Comparison of ENCODE assay signal across 21 cellular contexts in the genomic region with DNA sequence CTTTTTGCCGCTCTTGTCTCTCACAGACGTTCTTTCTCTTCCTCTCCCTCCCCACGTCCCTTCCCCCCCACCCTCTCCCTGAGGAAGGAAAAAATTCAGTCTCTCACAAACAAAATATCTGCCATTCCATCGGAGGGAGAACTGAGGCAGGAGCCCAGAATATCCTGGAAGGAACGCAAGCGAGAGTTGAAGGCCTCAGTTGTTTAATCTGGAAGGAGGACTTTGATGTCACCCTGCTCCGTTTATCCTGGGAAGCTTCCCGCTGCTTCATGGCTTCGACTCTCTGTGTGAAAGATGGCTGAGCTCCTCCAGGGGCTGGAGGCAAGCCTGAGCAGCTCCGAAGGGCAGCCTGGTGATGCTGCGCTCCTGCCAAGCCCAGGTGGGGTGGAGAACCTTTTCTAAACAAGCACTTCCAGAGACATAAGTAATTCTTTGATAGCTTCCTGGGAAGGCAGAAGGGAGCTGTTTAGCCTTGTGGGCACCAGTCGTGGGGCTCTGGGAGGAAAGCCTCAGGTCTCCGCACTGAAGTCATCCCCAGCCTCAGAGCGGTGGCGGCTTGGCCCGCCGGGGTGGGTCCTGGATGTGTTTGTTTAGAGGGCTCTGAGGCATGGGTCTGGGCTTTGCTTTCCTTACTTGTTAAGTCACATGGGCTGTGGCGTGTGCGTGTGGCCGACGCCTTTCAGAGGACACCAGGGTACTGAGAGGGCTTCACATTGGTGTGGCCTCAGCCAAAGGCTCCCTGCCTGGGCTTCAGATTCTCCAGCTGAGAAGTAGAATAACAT. TPM values are rescaled to one million over a fixed set of nuclear protein-coding genes. Genes with fewer than 3 reads are reported as not detected.
DNase-seq lines count a peak whose midpoint lies in the region; ATAC-seq and TF ChIP-seq lines count a peak whose summit lies in the region.
"Had no signal": no experiment of that assay in that cellular context is flagged by ENCODE, and none has a peak within 500 bp of the region (broad histone marks: within the 10 kb centered on the region; RNA-seq: fewer than 3 reads in every experiment).

No MANE protein-coding gene starts in this region.

- peak; percentile 78 for DNase-seq in posterior vena cava (ENCODE audit: low spot score)
- DNase-seq in tibial nerve (ENCODE audit: low spot score in 2 of 2): no peak
- DNase-seq in dorsolateral prefrontal cortex: no peak
- DNase-seq in right cardiac atrium: no peak
- DNase-seq: COR-L47; EL; HFFc6; IMR-90; Karpas-422; MG63; NCI-H1092 treated with DMSO at 0.1 percent for 48 hours; NCI-H1694; NCI-H2107; NCI-H226; NCI-H524 treated with DMSO at 0.1 percent for 48 hours; NK-92 treated with Interleukin-12 subunit alpha and Interleukin-12 subunit beta, amount 100 ng/mL, for 24 hours; OCI-M1; RPMI8226 had no signal

- H3K9me3 ChIP-seq in esophagus (ENCODE audit: control insufficient read depth in 2 of 2, insufficient read depth in 1 of 2, low read depth in 1 of 2, low read length in 1 of 2): peaks cover 0 to 2% of the 10 kb centered on the region in 2 donors
- H3K9me3 ChIP-seq in gastroesophageal sphincter: no peaks in the 10 kb centered on the region
- H3K9me3 ChIP-seq in tibial nerve: peaks cover 0 to 14% (median 0%) of the 10 kb centered on the region in 4 donors
- no peaks in the 10 kb centered on the region for H3K9me3 ChIP-seq in right cardiac atrium (ENCODE audit: control insufficient read depth, low read length)
- H3K9me3 ChIP-seq: MG63 had no signal

- intact Hi-C loops in posterior vena cava (cut with DNase I) (no loop called here), dorsolateral prefrontal cortex (cut with DNase I) (no loop called here), right cardiac atrium (cut with DNase I) (no loop called here)

- no peak for TF ChIP-seq CTCF in gastroesophageal sphincter (IDR thresholded peaks at IDR 0.05)
- no peak for TF ChIP-seq CTCF in tibial nerve (IDR thresholded peaks at IDR 0.05)
- no peak for TF ChIP-seq CTCF in dorsolateral prefrontal cortex (IDR thresholded peaks at IDR 0.05 in 54 of 56, conservative IDR thresholded peaks at IDR 0.05 in 2 of 56; ENCODE audit: low read depth in 1 of 56, partially characterized antibody in 56 of 56)

- ATAC-seq in gastroesophageal sphincter (peak; percentile 53), GM19035 (IDR thresholded peaks at IDR 0.05; ENCODE audit: unreplicated experiment) (no peak), right cardiac atrium (no peak)

- TF ChIP-seq EP300 in gastroesophageal sphincter (IDR thresholded peaks at IDR 0.05): no peak
- TF ChIP-seq EP300 in tibial nerve (IDR thresholded peaks at IDR 0.05): no peak

- H3K27ac ChIP-seq in esophagus (ENCODE audit: low read depth in 2 of 2, low read length in 1 of 2) (peak overlapping the region; percentile 27 to 55), gastroesophageal sphincter (peak overlapping the region in 3 of 4 donors; percentile 78 to 92 (median 87)), tibial nerve (peak overlapping the region in 3 of 4 donors; percentile 3 to 83 (median 75)), dorsolateral prefrontal cortex (peak overlapping the region in 23 of 59 donors; percentile 6 to 79 (median 37)), right cardiac atrium (ENCODE audit: low read length) (no peak overlapping the region)

- H3K4me1 ChIP-seq in esophagus (ENCODE audit: control insufficient read depth in 2 of 2, insufficient read depth in 2 of 2, low read length in 1 of 2): peaks cover 2 to 7% of the 10 kb centered on the region in 2 donors
- H3K4me1 ChIP-seq in gastroesophageal sphincter: peaks cover 0 to 93% (median 9%) of the 10 kb centered on the region in 3 donors
- peaks cover 0 to 12% (median 2%) of the 10 kb centered on the region in 4 donors for H3K4me1 ChIP-seq in tibial nerve
- H3K4me1 ChIP-seq in right cardiac atrium (ENCODE audit: control insufficient read depth, insufficient read depth, low read length): no peaks in the 10 kb centered on the region

- TF ChIP-seq POLR2A in gastroesophageal sphincter (IDR thresholded peaks at IDR 0.05) (no peak), tibial nerve (IDR thresholded peaks at IDR 0.05) (no peak)

- 41 to 63% methylated on average over 21 of the region's 21 CpGs for WGBS in esophagus, 2 donors
- 59 to 67% methylated on average over 1 to 11 of the region's 21 CpGs for WGBS in gastroesophageal sphincter (ENCODE audit: low coverage in 1 of 2), 2 donors
- WGBS in tibial nerve, 2 donors: 68 to 71% methylated on average over 21 of the region's 21 CpGs
- 75% methylated on average over 21 of the region's 21 CpGs for WGBS in right cardiac atrium

- H3K36me3 ChIP-seq in esophagus (ENCODE audit: control insufficient read depth in 2 of 2, insufficient read depth in 2 of 2, low read length in 1 of 2): peaks cover 0 to 2% of the 10 kb centered on the region in 2 donors
- H3K36me3 ChIP-seq in gastroesophageal sphincter: peaks cover 0 to 38% of the 10 kb centered on the region in 2 donors
- H3K36me3 ChIP-seq in tibial nerve: peaks cover 0 to 8% (median 0%) of the 10 kb centered on the region in 3 donors
- H3K36me3 ChIP-seq: MG63 had no signal

- no peak overlapping the region for H3K4me3 ChIP-seq in esophagus (ENCODE audit: low read depth in 1 of 2, low read length in 2 of 2)
- no peak overlapping the region for H3K4me3 ChIP-seq in gastroesophageal sphincter
- no peak overlapping the region for H3K4me3 ChIP-seq in tibial nerve
- no peak overlapping the region for H3K4me3 ChIP-seq in dorsolateral prefrontal cortex
- no peak overlapping the region for H3K4me3 ChIP-seq in right cardiac atrium (ENCODE audit: low read length)
- H3K4me3 ChIP-seq: MG63 had no signal

- H3K27me3 ChIP-seq in esophagus (ENCODE audit: control insufficient read depth in 1 of 2, insufficient read depth in 2 of 2, low read length in 2 of 2): no peaks in the 10 kb centered on the region
- no peaks in the 10 kb centered on the region for H3K27me3 ChIP-seq in gastroesophageal sphincter
- no peaks in the 10 kb centered on the region for H3K27me3 ChIP-seq in tibial nerve
- no peaks in the 10 kb centered on the region for H3K27me3 ChIP-seq in dorsolateral prefrontal cortex
- H3K27me3 ChIP-seq in right cardiac atrium (ENCODE audit: control insufficient read depth, insufficient read depth): no peaks in the 10 kb centered on the region
- H3K27me3 ChIP-seq: MG63 had no signal

RNA-seq across cellular contexts. Expression of a gene that starts 7.9 kb away (rescaled TPM):
- polyA plus RNA-seq in esophagus (1 to 10 TPM; 1.1 to 2.0 TPM), right cardiac atrium (0.68 TPM)
- total RNA-seq in gastroesophageal sphincter (10 to 100 TPM; 27.7 to 69.2 (median 48.7) TPM), posterior vena cava (10 to 100 TPM; 25.7 to 67.6 TPM), tibial nerve (10 to 100 TPM; 20.1 to 92.4 (median 43.1) TPM), dorsolateral prefrontal cortex (10 to 100 TPM in 89 of 120 experiments, 1 to 10 TPM in 31; 3.8 to 25.7 (median 12.7) TPM), right cardiac atrium (1 to 10 TPM; 1.1 to 3.2 (median 2.1) TPM)
- total RNA-seq: HFFc6, IMR-90 had no signal
- polyA plus RNA-seq: IMR-90 had no signal
